8 cellular contexts compared by ENCODE assay signal in the genomic region with DNA sequence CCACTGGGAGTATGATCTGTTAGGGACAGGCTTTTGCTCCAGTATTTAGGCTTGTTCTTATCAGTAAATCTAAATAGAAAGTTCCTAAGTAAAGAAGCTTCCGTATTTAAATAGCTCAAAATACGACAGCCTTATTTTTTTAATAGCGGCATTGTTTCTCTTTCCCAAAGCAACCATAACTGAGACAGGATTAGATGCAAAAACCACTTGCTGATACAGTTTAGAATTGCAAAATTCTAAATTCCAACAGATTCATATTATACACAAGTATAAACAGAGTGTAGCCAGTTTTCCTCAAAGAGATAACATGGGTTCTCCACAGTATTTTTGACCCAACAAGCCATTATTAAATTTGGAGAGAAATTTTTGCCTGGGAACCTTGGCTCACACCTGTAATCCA.
"Had no signal": no experiment of that assay in that cellular context is flagged by ENCODE, and none has a peak within 500 bp of the region (broad histone marks: within the 10 kb centered on the region; RNA-seq: fewer than 3 reads in every experiment).

No MANE protein-coding gene starts in this region.

- H3K36me3 ChIP-seq: HAP-1 had no signal

- DNase-seq: GM23248, GOT3, H7, HFFc6, KG1 had no signal

- ATAC-seq: HCT116, K562 had no signal

- H3K9ac ChIP-seq: GM23248 had no signal

- H3K27ac ChIP-seq: GM23248 had no signal

- H3K4me3 ChIP-seq: GM23248, HAP-1, K562 had no signal

- H3K9me3 ChIP-seq: HAP-1 had no signal

- H2AFZ ChIP-seq: GM23248 had no signal
